In the genomic region with DNA sequence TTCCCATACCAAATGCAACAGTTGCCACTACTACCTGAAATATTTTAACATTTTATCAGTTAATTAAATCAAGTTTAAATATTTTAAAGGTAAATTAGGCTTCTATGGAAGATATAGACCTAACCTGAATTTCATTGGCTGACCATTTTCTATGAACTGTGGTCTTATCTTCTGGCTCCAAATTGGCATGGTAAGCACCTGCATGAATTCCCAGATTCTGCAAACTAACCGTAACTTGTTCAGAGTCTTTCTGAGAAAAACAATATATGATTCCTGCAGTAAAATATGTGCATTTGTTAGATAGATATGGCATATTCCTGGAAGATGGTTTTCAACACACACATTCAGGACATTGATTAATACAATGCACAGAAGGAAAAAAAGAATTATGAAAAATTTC, we compare ENCODE assay signal across 30 cellular contexts. TPM values are rescaled to one million over a fixed set of nuclear protein-coding genes. Genes with fewer than 3 reads are reported as not detected.
"Had no signal": no experiment of that assay in that cellular context is flagged by ENCODE, and none has a peak within 500 bp of the region (broad histone marks: within the 10 kb centered on the region; RNA-seq: fewer than 3 reads in every experiment).

No MANE protein-coding gene starts in this region.

- H3K4me3 ChIP-seq: ascending aorta, breast epithelium had no signal

- DNase-seq: activated B cell treated with CpG ODN at 0.5 μM for 24 hours; activated CD4-positive, alpha-beta memory T cell treated with anti-CD3 and anti-CD28 coated beads, Interleukin-2, amount 10 ng/mL, durations not matched to agents 7 days and 5 days; activated CD4-positive, alpha-beta T cell treated with anti-CD3 and anti-CD28 coated beads for 48 hours; activated CD4-positive, alpha-beta T cell treated with anti-CD3 and anti-CD28 coated beads, Interleukin-2, amount 10 ng/mL, durations not matched to agents 7 days and 5 days; activated CD4-positive, alpha-beta T cell treated with anti-CD3 and anti-CD28 coated beads, Interleukin-2, amount 50 U/mL, for 48 hours; activated CD4-positive, CD25-positive, alpha-beta regulatory T cell treated with anti-CD3 and anti-CD28 coated beads, Interleukin-2, amount 50 U/mL, for 72 hours; activated CD8-positive, alpha-beta memory T cell treated with anti-CD3 and anti-CD28 coated beads for 24 hours; activated CD8-positive, alpha-beta memory T cell treated with anti-CD3 and anti-CD28 coated beads, Interleukin-2, amount 10 ng/mL, durations not matched to agents 7 days and 5 days; activated CD8-positive, alpha-beta memory T cell treated with anti-CD3 and anti-CD28 coated beads, Interleukin-2, amount 50 U/mL, for 48 hours; activated CD8-positive, alpha-beta T cell treated with anti-CD3 and anti-CD28 coated beads, Interleukin-2, amount 10 ng/mL, durations not matched to agents 7 days and 5 days; activated effector memory CD4-positive, alpha-beta T cell treated with Interleukin-2 at 50 U/mL for 16 hours; activated gamma-delta T cell; activated naive CD4-positive, alpha-beta T cell treated with anti-CD3 and anti-CD28 coated beads, Interleukin-2, amount 10 ng/mL, durations not matched to agents 7 days and 5 days; activated naive CD4-positive, alpha-beta T cell treated with Interleukin-2 at 50 U/mL for 16 hours; activated T-cell treated with anti-CD3 and anti-CD28 coated beads, Interleukin-2, amount 50 U/mL, for 48 hours; amygdala; anterior cingulate cortex; brain microvascular endothelial cell; central memory CD4-positive, alpha-beta T cell; T-cell; T-helper 2 cell; T-helper 9 cell had no signal

- ATAC-seq: activated CD8-positive, alpha-beta memory T cell treated with anti-CD3 and anti-CD28 coated beads, Interleukin-2, amount 10 ng/mL, durations not matched to agents 7 days and 5 days; activated CD8-positive, alpha-beta T cell treated with anti-CD3 and anti-CD28 coated beads, Interleukin-2, amount 10 ng/mL, durations not matched to agents 7 days and 5 days; T-cell had no signal

- H3K27ac Mint-ChIP-seq: activated B cell treated with CpG ODN at 0.5 μM for 24 hours; activated CD4-positive, alpha-beta memory T cell treated with anti-CD3 and anti-CD28 coated beads, Interleukin-2, amount 10 ng/mL, durations not matched to agents 7 days and 5 days; activated CD4-positive, alpha-beta T cell treated with anti-CD3 and anti-CD28 coated beads, Interleukin-2, amount 10 ng/mL, durations not matched to agents 7 days and 5 days; activated CD8-positive, alpha-beta memory T cell treated with anti-CD3 and anti-CD28 coated beads, Interleukin-2, amount 10 ng/mL, durations not matched to agents 7 days and 5 days; activated CD8-positive, alpha-beta T cell treated with anti-CD3 and anti-CD28 coated beads, Interleukin-2, amount 10 ng/mL, durations not matched to agents 7 days and 5 days; activated naive CD4-positive, alpha-beta T cell treated with anti-CD3 and anti-CD28 coated beads, Interleukin-2, amount 10 ng/mL, durations not matched to agents 7 days and 5 days; T-helper 2 cell treated with Interferon-gamma antibody and Interleukin-4, amounts not matched to agents 5 μg/mL and 100 μg/mL, for 36 hours had no signal

- H3K27ac ChIP-seq: ascending aorta, brain microvascular endothelial cell, breast epithelium, VCaP had no signal

- H3K9me3 Mint-ChIP-seq: activated B cell treated with CpG ODN at 0.5 μM for 24 hours; activated CD4-positive, alpha-beta memory T cell treated with anti-CD3 and anti-CD28 coated beads, Interleukin-2, amount 10 ng/mL, durations not matched to agents 7 days and 5 days; activated CD4-positive, alpha-beta T cell treated with anti-CD3 and anti-CD28 coated beads, Interleukin-2, amount 10 ng/mL, durations not matched to agents 7 days and 5 days; activated naive CD4-positive, alpha-beta T cell treated with anti-CD3 and anti-CD28 coated beads, Interleukin-2, amount 10 ng/mL, durations not matched to agents 7 days and 5 days; activated naive CD4-positive, alpha-beta T cell treated with anti-CD3 and anti-CD28 coated beads, Interleukin-2, amount 50 U/mL, for 24 hours; activated T-helper 2 cell treated with anti-CD3 and anti-CD28 coated beads, Interferon-gamma antibody, Interleukin-2, Interleukin-4, amounts not matched to agents 10 μg/mL and 5 μg/mL and 100 μg/mL, durations not matched to agents 14 hours and 24 hours and 36 hours; T-cell; T-helper 2 cell treated with Interferon-gamma antibody and Interleukin-4, amounts not matched to agents 5 μg/mL and 100 μg/mL, for 36 hours had no signal

- H3K4me1 Mint-ChIP-seq: activated B cell treated with CpG ODN at 0.5 μM for 24 hours had no signal

- H3K27me3 Mint-ChIP-seq: activated B cell treated with CpG ODN at 0.5 μM for 24 hours; activated CD4-positive, alpha-beta memory T cell treated with anti-CD3 and anti-CD28 coated beads, Interleukin-2, amount 10 ng/mL, durations not matched to agents 7 days and 5 days; activated CD4-positive, alpha-beta T cell treated with anti-CD3 and anti-CD28 coated beads, Interleukin-2, amount 10 ng/mL, durations not matched to agents 7 days and 5 days; activated CD8-positive, alpha-beta memory T cell treated with anti-CD3 and anti-CD28 coated beads, Interleukin-2, amount 10 ng/mL, durations not matched to agents 7 days and 5 days; activated naive CD4-positive, alpha-beta T cell treated with anti-CD3 and anti-CD28 coated beads, Interleukin-2, amount 10 ng/mL, durations not matched to agents 7 days and 5 days; activated naive CD4-positive, alpha-beta T cell treated with anti-CD3 and anti-CD28 coated beads, Interleukin-2, amount 50 U/mL, for 24 hours; activated naive CD8-positive, alpha-beta T cell; T-cell had no signal

- H3K4me1 ChIP-seq: ascending aorta, breast epithelium had no signal

- H3K9me3 ChIP-seq: ascending aorta, breast epithelium had no signal

- H3K4me3 Mint-ChIP-seq: activated B cell treated with CpG ODN at 0.5 μM for 24 hours; activated CD4-positive, alpha-beta memory T cell treated with anti-CD3 and anti-CD28 coated beads, Interleukin-2, amount 10 ng/mL, durations not matched to agents 7 days and 5 days; activated CD4-positive, alpha-beta T cell treated with anti-CD3 and anti-CD28 coated beads, Interleukin-2, amount 10 ng/mL, durations not matched to agents 7 days and 5 days; activated CD8-positive, alpha-beta memory T cell treated with anti-CD3 and anti-CD28 coated beads, Interleukin-2, amount 10 ng/mL, durations not matched to agents 7 days and 5 days; activated CD8-positive, alpha-beta T cell treated with anti-CD3 and anti-CD28 coated beads, Interleukin-2, amount 10 ng/mL, durations not matched to agents 7 days and 5 days; activated naive CD4-positive, alpha-beta T cell treated with anti-CD3 and anti-CD28 coated beads, Interleukin-2, amount 10 ng/mL, durations not matched to agents 7 days and 5 days; activated naive CD4-positive, alpha-beta T cell treated with anti-CD3 and anti-CD28 coated beads, Interleukin-2, amount 50 U/mL, for 24 hours; activated naive CD8-positive, alpha-beta T cell; T-cell; T-helper 2 cell treated with Interferon-gamma antibody and Interleukin-4, amounts not matched to agents 5 μg/mL and 100 μg/mL, for 36 hours had no signal

- H3K36me3 ChIP-seq: breast epithelium had no signal

- H3K27me3 ChIP-seq: ascending aorta, brain microvascular endothelial cell, breast epithelium had no signal

- FAIRE-seq: TTC549 had no signal

RNA-seq across cellular contexts. Expression of gene SPX, which starts 50.5 kb away (rescaled TPM):
- total RNA-seq: activated CD8-positive, alpha-beta T cell treated with anti-CD3 and anti-CD28 coated beads, Interleukin-2, amount 10 ng/mL, durations not matched to agents 7 days and 5 days; ascending aorta had no signal
